In the genomic region with DNA sequence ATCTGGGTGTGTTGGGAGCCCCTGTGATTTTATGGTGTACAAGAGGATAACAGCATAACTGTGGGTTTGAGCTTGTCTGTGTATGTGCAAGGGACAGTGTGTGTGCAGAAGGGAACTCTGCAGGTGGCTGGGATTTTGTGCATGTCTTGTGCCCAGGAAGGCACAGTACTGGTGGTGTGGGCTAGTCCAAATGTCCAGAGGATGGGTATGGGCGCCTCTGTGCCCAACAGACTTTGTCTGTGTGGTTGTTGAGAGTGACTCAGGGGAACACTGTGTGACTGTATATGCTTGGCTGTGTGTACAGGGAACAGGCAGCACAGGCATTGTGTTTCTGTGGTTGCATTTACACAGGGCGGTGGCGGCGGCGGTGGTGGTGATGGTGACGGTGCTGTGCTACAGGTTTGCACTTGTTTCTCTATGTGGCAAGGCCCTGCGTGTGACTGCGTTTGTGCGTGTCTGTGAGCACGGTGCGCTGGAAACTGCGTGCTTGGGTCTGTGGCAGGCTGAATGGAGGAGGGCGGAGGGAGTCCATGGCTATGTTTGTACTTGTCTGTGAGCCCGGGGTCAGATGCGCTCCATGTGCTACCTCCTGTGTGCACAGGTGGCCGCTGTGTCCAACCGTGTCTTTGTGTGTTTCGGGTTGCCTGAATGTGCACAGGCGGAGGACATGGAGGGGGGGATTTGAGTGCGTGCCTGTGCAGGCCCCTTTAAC, we compare ENCODE assay signal across 8 cellular contexts. TPM values are rescaled to one million over a fixed set of nuclear protein-coding genes. Genes with fewer than 3 reads are reported as not detected.
DNase-seq lines count a peak whose midpoint lies in the region; ATAC-seq, FAIRE-seq and TF ChIP-seq lines count a peak whose summit lies in the region.

No MANE protein-coding gene starts in this region.

- no peak for TF ChIP-seq CTCF in HEK293 (tag by site-specific recombination; IDR thresholded peaks at IDR 0.05)
- TF ChIP-seq CTCF in tibial artery (IDR thresholded peaks at IDR 0.05): no peak

- H3K36me3 Mint-ChIP-seq in T-helper 2 cell treated with Interferon-gamma antibody and Interleukin-4, amounts not matched to agents 5 μg/mL and 100 μg/mL, for 36 hours (ENCODE audit: low read depth): peaks cover 7% of the 10 kb centered on the region
- no peaks in the 10 kb centered on the region for H3K36me3 Mint-ChIP-seq in naive B cell

- H3K4me3 ChIP-seq in HEK293 (ENCODE audit: low read depth, low read length) (no peak overlapping the region), tibial artery (peak overlapping the region; percentile 17 to 23)

- no peak overlapping the region for H3K27ac ChIP-seq in HEK293 (ENCODE audit: extremely low read depth, low read depth, low read length)
- peak overlapping the region; percentile 64 to 86 for H3K27ac ChIP-seq in tibial artery

- FAIRE-seq in RCC 7860 (lab: Jason Lieb, UNC) (no peak), H54 (lab: Jason Lieb, UNC) (no peak)

- H3K4me1 ChIP-seq in HEK293 (ENCODE audit: control insufficient read depth, insufficient read depth, low read length) (peaks cover 4% of the 10 kb centered on the region; the same call in 1 of the 2 replicates), tibial artery (peaks cover 10 to 82% (median 73%) of the 10 kb centered on the region in 4 donors)

- peak overlapping the region; percentile 98 for H3K27ac Mint-ChIP-seq in T-helper 2 cell treated with Interferon-gamma antibody and Interleukin-4, amounts not matched to agents 5 μg/mL and 100 μg/mL, for 36 hours
- H3K27ac Mint-ChIP-seq in naive B cell: peak overlapping the region in 3 of 6 donors; percentile 73 to 97 (median 85)

- H3K9me3 ChIP-seq in HEK293 (ENCODE audit: control insufficient read depth, insufficient read depth, low read depth, low read length) (no peaks in the 10 kb centered on the region), tibial artery (no peaks in the 10 kb centered on the region)

- H3K4me1 Mint-ChIP-seq in T-helper 2 cell treated with Interferon-gamma antibody and Interleukin-4, amounts not matched to agents 5 μg/mL and 100 μg/mL, for 36 hours (ENCODE audit: low read depth): peaks cover 67% of the 10 kb centered on the region
- peaks cover 58 to 69% (median 67%) of the 10 kb centered on the region in 3 donors for H3K4me1 Mint-ChIP-seq in naive B cell

- no peaks in the 10 kb centered on the region for H3K27me3 Mint-ChIP-seq in T-helper 2 cell treated with Interferon-gamma antibody and Interleukin-4, amounts not matched to agents 5 μg/mL and 100 μg/mL, for 36 hours (ENCODE audit: low read depth)
- H3K27me3 Mint-ChIP-seq in naive B cell: peaks cover 0 to 5% (median 0%) of the 10 kb centered on the region in 3 donors

- no peak for ATAC-seq in naive B cell (ENCODE audit: low read depth in 2 of 2)
- ATAC-seq in HG03045 (IDR thresholded peaks at IDR 0.05; ENCODE audit: unreplicated experiment): no peak

- CTCF ChIA-PET in HEK293 (lab: Yijun Ruan, JAX): interaction anchor here (0.5 to 1.2 kb wide), 4 partner anchors 34 to 107 kb away, joined by 3 to 4 read pairs (median 3); a partner anchor contains a TSS

- no peaks in the 10 kb centered on the region for H3K36me3 ChIP-seq in HEK293 (ENCODE audit: control insufficient read depth in 2 of 2, insufficient read depth in 1 of 2, low read length in 2 of 2)
- H3K36me3 ChIP-seq in tibial artery: no peaks in the 10 kb centered on the region

- no peak for TF ChIP-seq POLR2A in H54 (IDR thresholded peaks at IDR 0.05; ENCODE audit: low read depth, low read length)

- no peaks in the 10 kb centered on the region for H3K9me3 Mint-ChIP-seq in T-helper 2 cell treated with Interferon-gamma antibody and Interleukin-4, amounts not matched to agents 5 μg/mL and 100 μg/mL, for 36 hours
- H3K9me3 Mint-ChIP-seq in naive B cell: no peaks in the 10 kb centered on the region

- H3K27me3 ChIP-seq in tibial artery: no peaks in the 10 kb centered on the region

- peak; percentile 68 for DNase-seq in T-helper 2 cell treated with Interferon-gamma antibody and Interleukin-4, amounts not matched to agents 5 μg/mL and 100 μg/mL, for 36 hours (ENCODE audit: low spot score)
- DNase-seq in astrocyte of the hippocampus (ENCODE audit: low read depth, low spot score) (peak; percentile 49), naive B cell (no peak), tibial artery (peak; percentile 49 to 84), RCC 7860 (ENCODE audit: low spot score) (no peak), H54 (ENCODE audit: insufficient read length, low spot score) (no peak)

- peak overlapping the region; percentile 95 for H3K4me3 Mint-ChIP-seq in T-helper 2 cell treated with Interferon-gamma antibody and Interleukin-4, amounts not matched to agents 5 μg/mL and 100 μg/mL, for 36 hours
- H3K4me3 Mint-ChIP-seq in naive B cell: peak overlapping the region in 5 of 8 donors; percentile 48 to 79 (median 71)

- POLR2A ChIA-PET in HEK293 (lab: Yijun Ruan, JAX): no interaction called here

- intact Hi-C loops in tibial artery (cut with DNase I; ENCODE audit: low total_unique reads): no loop called here

TF ChIP-seq in HEK293, 187 proteins besides CTCF, POLR2A, EP300 and RAD21:
- TF ChIP-seq ZNF624 (tag by site-specific recombination; IDR thresholded peaks at IDR 0.05) (no peak), SCRT2 (tag by site-specific recombination; IDR thresholded peaks at IDR 0.05) (peak; percentile 11; the same call in 1 of the 2 replicates), RBAK (tag by site-specific recombination; IDR thresholded peaks at IDR 0.05) (no peak)
- TF ChIP-seq, protein P1, sequence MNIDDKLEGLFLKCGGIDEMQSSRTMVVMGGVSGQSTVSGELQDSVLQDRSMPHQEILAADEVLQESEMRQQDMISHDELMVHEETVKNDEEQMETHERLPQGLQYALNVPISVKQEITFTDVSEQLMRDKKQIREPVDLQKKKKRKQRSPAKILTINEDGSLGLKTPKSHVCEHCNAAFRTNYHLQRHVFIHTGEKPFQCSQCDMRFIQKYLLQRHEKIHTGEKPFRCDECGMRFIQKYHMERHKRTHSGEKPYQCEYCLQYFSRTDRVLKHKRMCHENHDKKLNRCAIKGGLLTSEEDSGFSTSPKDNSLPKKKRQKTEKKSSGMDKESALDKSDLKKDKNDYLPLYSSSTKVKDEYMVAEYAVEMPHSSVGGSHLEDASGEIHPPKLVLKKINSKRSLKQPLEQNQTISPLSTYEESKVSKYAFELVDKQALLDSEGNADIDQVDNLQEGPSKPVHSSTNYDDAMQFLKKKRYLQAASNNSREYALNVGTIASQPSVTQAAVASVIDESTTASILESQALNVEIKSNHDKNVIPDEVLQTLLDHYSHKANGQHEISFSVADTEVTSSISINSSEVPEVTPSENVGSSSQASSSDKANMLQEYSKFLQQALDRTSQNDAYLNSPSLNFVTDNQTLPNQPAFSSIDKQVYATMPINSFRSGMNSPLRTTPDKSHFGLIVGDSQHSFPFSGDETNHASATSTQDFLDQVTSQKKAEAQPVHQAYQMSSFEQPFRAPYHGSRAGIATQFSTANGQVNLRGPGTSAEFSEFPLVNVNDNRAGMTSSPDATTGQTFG (tag by site-specific recombination; IDR thresholded peaks at IDR 0.05; ENCODE audit: borderline replicate concordance): no peak
- TF ChIP-seq, protein P2, sequence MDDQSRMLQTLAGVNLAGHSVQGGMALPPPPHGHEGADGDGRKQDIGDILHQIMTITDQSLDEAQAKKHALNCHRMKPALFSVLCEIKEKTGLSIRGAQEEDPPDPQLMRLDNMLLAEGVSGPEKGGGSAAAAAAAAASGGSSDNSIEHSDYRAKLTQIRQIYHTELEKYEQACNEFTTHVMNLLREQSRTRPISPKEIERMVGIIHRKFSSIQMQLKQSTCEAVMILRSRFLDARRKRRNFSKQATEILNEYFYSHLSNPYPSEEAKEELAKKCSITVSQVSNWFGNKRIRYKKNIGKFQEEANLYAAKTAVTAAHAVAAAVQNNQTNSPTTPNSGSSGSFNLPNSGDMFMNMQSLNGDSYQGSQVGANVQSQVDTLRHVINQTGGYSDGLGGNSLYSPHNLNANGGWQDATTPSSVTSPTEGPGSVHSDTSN (CRISPR knock-in tag; IDR thresholded peaks at IDR 0.05): no peak

RNA-seq across cellular contexts. Expression of a gene that starts 32.3 kb away (rescaled TPM):
- polyA plus RNA-seq in naive B cell (ENCODE audit: low read depth in 6 of 6): 100 to 1,000 TPM in 2 of 6 donors, 10 to 100 TPM in 4; 33.1 to 121 (median 83.3) TPM

Comparison
In these comparisons a context has a peak if more than half of its experiments do, and no peak if none do; other contexts are left out.
1. DNase-seq: peak in T-helper 2 cell treated with Interferon-gamma antibody and Interleukin-4, amounts not matched to agents 5 μg/mL and 100 μg/mL, for 36 hours (single experiment), astrocyte of the hippocampus (single experiment) and tibial artery (2 of 2); none in naive B cell (single experiment), RCC 7860 (single experiment) and H54 (single experiment).